In genomic region chr1:62954758-62955157, GRCh38 we compare ENCODE assay signal across 20 cellular contexts.
"Had no signal": no experiment of that assay in that cellular context is flagged by ENCODE, and none has a peak within 500 bp of the region (broad histone marks: within the 10 kb centered on the region; RNA-seq: fewer than 3 reads in every experiment).

No MANE protein-coding gene starts in this region.

- H3K4me3 ChIP-seq: adrenal gland, Peyer's patch had no signal

- H3K9me3 ChIP-seq: adrenal gland, Peyer's patch had no signal

- H3K36me3 ChIP-seq: adrenal gland, Peyer's patch had no signal

- H3K27ac ChIP-seq: adrenal gland, Peyer's patch had no signal

- H3K27me3 ChIP-seq: Peyer's patch had no signal

- H3K4me1 ChIP-seq: adrenal gland had no signal

- DNase-seq: activated CD4-positive, alpha-beta memory T cell treated with anti-CD3 and anti-CD28 coated beads for 36 hours; activated CD4-positive, alpha-beta T cell treated with anti-CD3 and anti-CD28 coated beads for 1 hour; activated CD4-positive, alpha-beta T cell treated with anti-CD3 and anti-CD28 coated beads, Interleukin-2, amount 10 ng/mL, durations not matched to agents 7 days and 5 days; activated CD8-positive, alpha-beta memory T cell treated with anti-CD3 and anti-CD28 coated beads for 24 hours; activated gamma-delta T cell; activated naive CD4-positive, alpha-beta T cell treated with anti-CD3 and anti-CD28 coated beads for 36 hours; activated naive CD8-positive, alpha-beta T cell treated with anti-CD3 and anti-CD28 coated beads, Interleukin-2, amount 10 ng/mL, durations not matched to agents 7 days and 5 days; activated T-cell treated with anti-CD3 and anti-CD28 coated beads, Interleukin-2, amount 50 U/mL, for 4 hours; adrenal gland; anterior cingulate cortex; cerebellar nuclear complex; Kasumi-1; KBM-7; NCI-H1048; NCI-H2029 treated with DMSO at 0.1 percent for 48 hours; NCI-H446; NCI-H524; Peyer's patch; SHP77 had no signal

- ATAC-seq: activated T-cell treated with anti-CD3 and anti-CD28 coated beads, Interleukin-2, amount 50 U/mL, for 4 hours; activated T-helper 17 cell treated with anti-CD3 and anti-CD28 coated beads, Interleukin-2, amount 50 U/mL, for 72 hours had no signal
